In the genomic region with DNA sequence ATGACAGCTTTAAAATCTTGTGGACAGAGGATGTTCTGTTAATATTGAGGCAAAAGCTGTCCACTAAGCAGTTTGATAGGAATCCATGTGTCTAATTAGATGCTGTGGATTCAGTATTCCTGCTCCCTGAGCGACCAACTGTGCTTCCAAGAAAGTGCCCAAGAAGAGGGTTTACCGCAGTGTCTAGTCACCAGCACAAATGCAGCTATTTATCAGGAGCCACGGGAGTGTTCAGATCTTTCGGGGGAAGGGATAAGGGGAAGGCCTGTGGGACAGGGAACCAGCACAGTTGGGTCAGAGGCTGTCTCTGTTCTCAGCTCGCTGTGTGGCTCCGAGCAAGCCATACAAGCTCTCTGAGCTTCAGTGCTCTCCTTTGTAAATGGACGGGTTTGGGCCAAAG, we compare ENCODE assay signal across 12 cellular contexts.
DNase-seq lines count a peak whose midpoint lies in the region; ATAC-seq, FAIRE-seq and TF ChIP-seq lines count a peak whose summit lies in the region.
"Had no signal": no experiment of that assay in that cellular context is flagged by ENCODE, and none has a peak within 500 bp of the region (broad histone marks: within the 10 kb centered on the region; RNA-seq: fewer than 3 reads in every experiment).

No MANE protein-coding gene starts in this region.

- H4K20me1 ChIP-seq in H1 (replicated peaks in 1 of 2; ENCODE audit: control insufficient read depth in 1 of 2, insufficient read depth in 2 of 2, low read length in 2 of 2): no peaks in the 10 kb centered on the region

- H3K9ac ChIP-seq in HUES48 (ENCODE audit: low read depth, low read length) (no peak overlapping the region), H1 (replicated peaks in 1 of 4; ENCODE audit: extremely low read depth in 1 of 4, low read depth in 3 of 4, low read length in 3 of 4) (no peak overlapping the region; a peak in 1 of 7 replicates)
- H3K9ac ChIP-seq: KMS-11 had no signal

- H3K4me1 ChIP-seq in HUES48 (ENCODE audit: control insufficient read depth, insufficient read depth, low read length) (peaks cover 34% of the 10 kb centered on the region), H1 (replicated peaks in 1 of 4; ENCODE audit: control insufficient read depth in 3 of 4, insufficient read depth in 4 of 4, low read length in 3 of 4) (peaks cover 11 to 27% (median 24%) of the 10 kb centered on the region in 4 experiments), right lobe of liver (peaks cover 0 to 12% (median 4%) of the 10 kb centered on the region in 4 donors), sigmoid colon (peaks cover 0 to 74% (median 60%) of the 10 kb centered on the region in 4 donors)

- no peak overlapping the region for H2AK5ac ChIP-seq in H1 (ENCODE audit: low read depth, low read length)

- no peak overlapping the region for H4K91ac ChIP-seq in H1 (replicated peaks; ENCODE audit: insufficient read length, low read length)

- POLR2A ChIA-PET in H1 (lab: Charles Lee; ENCODE audit: partially characterized antibody): interaction anchor here (0.9 to 1.8 kb wide), 6 partner anchors 36 to 181 kb away, joined by 3 to 4 read pairs (median 3); no protein-coding TSS in a partner anchor

- TF ChIP-seq POLR2A in H1 (IDR thresholded peaks at IDR 0.05; ENCODE audit: control extremely low read depth in 1 of 2, low read depth in 2 of 2, low read length in 2 of 2) (no peak), right lobe of liver (IDR thresholded peaks at IDR 0.05) (no peak), sigmoid colon (IDR thresholded peaks at IDR 0.05) (no peak)

- no peak overlapping the region for H2BK120ac ChIP-seq in H1 (replicated peaks; ENCODE audit: low read depth, low read length)

- no peak overlapping the region for H2BK15ac ChIP-seq in H1 (ENCODE audit: low read length)

- 84% methylated on average over 7 of the region's 7 CpGs; no CpG with 5 or more reads in 1 of the 2 experiments for WGBS in H1 (ENCODE audit: extremely low coverage in 1 of 2, insufficient coverage in 1 of 2, insufficient read length in 1 of 2, insufficient replicate concordance in 2 of 2, low coverage in 1 of 2, low lambda C conversion rate in 2 of 2, missing lambda C conversion rate in 1 of 2), 2 experiments
- 72% methylated on average over 7 of the region's 7 CpGs for WGBS in right lobe of liver (ENCODE audit: insufficient coverage, low coverage, low lambda C conversion rate, missing lambda C conversion rate)
- WGBS in sigmoid colon, 2 donors: 78 to 82% methylated on average over 7 of the region's 7 CpGs

- no peak for TF ChIP-seq RAD21 in H1 (IDR thresholded peaks at IDR 0.05 in 1 of 2, conservative IDR thresholded peaks at IDR 0.05 in 1 of 2; ENCODE audit: low read depth in 2 of 2, low read length in 2 of 2)

- intact Hi-C loops in right lobe of liver (cut with DNase I) (no loop called here), sigmoid colon (cut with DNase I) (loop anchor here (2.0 to 5.0 kb wide), 2 partner anchors 132 to 166 kb away; a partner anchor contains a TSS), posterior cingulate gyrus (cut with DNase I) (no loop called here)

- no peak overlapping the region for H3K56ac ChIP-seq in H1 (replicated peaks; ENCODE audit: insufficient read length, low read depth, low read length)

- H3K36me3 ChIP-seq in HUES48 (ENCODE audit: control insufficient read depth, insufficient read depth, low read length) (no peaks in the 10 kb centered on the region; the same call in 1 of the 2 replicates), H1 (ENCODE audit: control insufficient read depth in 2 of 4, insufficient read depth in 4 of 4, low read length in 3 of 4) (peaks cover 0 to 3% (median 0%) of the 10 kb centered on the region in 4 experiments; a peak in 3 of 8 replicates), right lobe of liver (no peaks in the 10 kb centered on the region), sigmoid colon (peaks cover 0 to 14% (median 5%) of the 10 kb centered on the region in 4 donors)

- no peaks in the 10 kb centered on the region for H3K9me3 ChIP-seq in HUES48 (ENCODE audit: control insufficient read depth, insufficient read depth, low read length)
- no peaks in the 10 kb centered on the region for H3K9me3 ChIP-seq in H1 (ENCODE audit: insufficient read depth in 2 of 2, low read depth in 1 of 2, low read length in 1 of 2)
- no peaks in the 10 kb centered on the region for H3K9me3 ChIP-seq in right lobe of liver
- no peaks in the 10 kb centered on the region for H3K9me3 ChIP-seq in sigmoid colon

- H4K5ac ChIP-seq in H1 (ENCODE audit: insufficient read length, low read depth, low read length): no peak overlapping the region

- H3K4me3 ChIP-seq in HUES48 (ENCODE audit: low read depth, low read length): no peak overlapping the region
- no peak overlapping the region for H3K4me3 ChIP-seq in H1 (ENCODE audit: extremely low read depth in 1 of 4, insufficient read depth in 2 of 4, low read depth in 3 of 4, low read length in 4 of 4)
- H3K4me3 ChIP-seq in right lobe of liver: no peak overlapping the region
- H3K4me3 ChIP-seq in sigmoid colon: no peak overlapping the region

- no peak overlapping the region for H2BK12ac ChIP-seq in H1 (ENCODE audit: low read depth, low read length)

- peak overlapping the region; percentile 13; the same call in 1 of the 2 replicates for H2BK20ac ChIP-seq in H1 (ENCODE audit: low read length)

- H2BK5ac ChIP-seq in H1 (ENCODE audit: low read depth, low read length): no peak overlapping the region

- no peak for TF ChIP-seq CTCF in H1 (IDR thresholded peaks at IDR 0.05; ENCODE audit: control extremely low read depth in 1 of 3, insufficient read depth in 1 of 3, low read depth in 1 of 3, low read length in 3 of 3)
- no peak for TF ChIP-seq CTCF in right lobe of liver (IDR thresholded peaks at IDR 0.05)
- TF ChIP-seq CTCF in sigmoid colon (IDR thresholded peaks at IDR 0.05): no peak

- H3K27ac ChIP-seq in HUES48 (ENCODE audit: low read depth, low read length) (peak overlapping the region; percentile 57), H1 (ENCODE audit: low read depth, low read length) (no peak overlapping the region), right lobe of liver (peak overlapping the region; percentile 9 to 37 (median 31)), sigmoid colon (peak overlapping the region; percentile 78 to 86 (median 81))
- H3K27ac ChIP-seq: KMS-11 had no signal

- FAIRE-seq in H1 (lab: Jason Lieb, UNC): no peak

- TF ChIP-seq EP300 in H1 (IDR thresholded peaks at IDR 0.05; ENCODE audit: borderline replicate concordance in 1 of 2, low read depth in 2 of 2, low read length in 2 of 2) (no peak), sigmoid colon (IDR thresholded peaks at IDR 0.05) (no peak)

- H3K79me1 ChIP-seq in H1 (ENCODE audit: low read depth, low read length): no peaks in the 10 kb centered on the region

- CTCF ChIA-PET in H1 (lab: Charles Lee; ENCODE audit: partially characterized antibody): interaction anchor here (0.5 to 11.1 kb wide), 17 partner anchors 8 to 788 kb away, joined by 3 to 180 read pairs (median 4); no protein-coding TSS in a partner anchor

- H3K23ac ChIP-seq in H1 (ENCODE audit: insufficient read length): no peak overlapping the region

- DNase-seq in H1 (ENCODE audit: low read depth in 1 of 2, low spot score in 2 of 2): no peak
- no peak for DNase-seq in right lobe of liver
- no peak for DNase-seq in sigmoid colon
- DNase-seq in NCI-H226: no peak
- DNase-seq in posterior cingulate gyrus: no peak
- DNase-seq in stimulated activated CD4-positive, alpha-beta T cell treated with anti-CD3 and anti-CD28 coated beads, Interleukin-2, amount 100 ng/mL, for 24 hours: no peak
- DNase-seq: activated effector memory CD4-positive, alpha-beta T cell treated with Interleukin-2 at 50 U/mL for 16 hours; cortex of kidney; EL had no signal

- H3K4ac ChIP-seq in H1 (replicated peaks; ENCODE audit: insufficient read length, low read depth, low read length): no peak overlapping the region

- H3K79me2 ChIP-seq in H1 (ENCODE audit: control insufficient read depth in 1 of 2, insufficient read depth in 2 of 2, low read length in 2 of 2): no peaks in the 10 kb centered on the region

- H3K4me2 ChIP-seq in H1 (ENCODE audit: insufficient read depth in 1 of 2, low read depth in 2 of 2, low read length in 2 of 2): 0 out of 4 replicates have a peak overlapping the region, but pooled peaks of 1 of the 2 experiments have one; percentile 12
- H3K4me2 ChIP-seq: KMS-11 had no signal

- H3K23me2 ChIP-seq in H1 (ENCODE audit: low read depth, low read length): no peaks in the 10 kb centered on the region

- H3K14ac ChIP-seq in H1 (ENCODE audit: insufficient read length): no peak overlapping the region

- no peak overlapping the region; the same call in 1 of the 2 replicates for H3K18ac ChIP-seq in H1 (ENCODE audit: extremely low read depth, low read length)

- no peak overlapping the region for H2AFZ ChIP-seq in H1 (ENCODE audit: low read length)

- H4K8ac ChIP-seq in H1 (ENCODE audit: extremely low read depth, insufficient read depth, low read length): no peak overlapping the region

- ATAC-seq in right lobe of liver: no peak
- no peak for ATAC-seq in GM21515 (IDR thresholded peaks at IDR 0.05; ENCODE audit: unreplicated experiment)

- H3K27me3 ChIP-seq in HUES48 (ENCODE audit: control insufficient read depth, insufficient read depth, low read length) (no peaks in the 10 kb centered on the region), H1 (replicated peaks in 1 of 4; ENCODE audit: control insufficient read depth in 3 of 4, extremely low read depth in 1 of 4, insufficient read depth in 3 of 4, low read length in 3 of 4) (no peaks in the 10 kb centered on the region), right lobe of liver (no peaks in the 10 kb centered on the region), sigmoid colon (no peaks in the 10 kb centered on the region)

TF ChIP-seq in H1, 55 proteins besides CTCF, POLR2A, EP300 and RAD21 (continues in another document):
- no peak for TF ChIP-seq HDAC6 (IDR thresholded peaks at IDR 0.05; ENCODE audit: low read depth, low read length)
- no peak for TF ChIP-seq SAP30 (IDR thresholded peaks at IDR 0.05; ENCODE audit: insufficient read depth, insufficient replicate concordance, low read length)
- no peak for TF ChIP-seq CREB1 (IDR thresholded peaks at IDR 0.05)
- TF ChIP-seq GABPA (IDR thresholded peaks at IDR 0.05; ENCODE audit: borderline replicate concordance, insufficient read depth, low read length): no peak
- TF ChIP-seq TAF7 (optimal IDR thresholded peaks at IDR 0.05; ENCODE audit: borderline replicate concordance, low read depth, low read length): no peak
- TF ChIP-seq TAF1 (IDR thresholded peaks at IDR 0.05; ENCODE audit: low read depth, low read length): no peak
- no peak for TF ChIP-seq BCL11A (IDR thresholded peaks at IDR 0.05; ENCODE audit: low read depth in 2 of 2, low read length in 2 of 2)
- TF ChIP-seq CHD1 (IDR thresholded peaks at IDR 0.05; ENCODE audit: low read depth, low read length): no peak
